8 cellular contexts compared by ENCODE assay signal in the genomic region with DNA sequence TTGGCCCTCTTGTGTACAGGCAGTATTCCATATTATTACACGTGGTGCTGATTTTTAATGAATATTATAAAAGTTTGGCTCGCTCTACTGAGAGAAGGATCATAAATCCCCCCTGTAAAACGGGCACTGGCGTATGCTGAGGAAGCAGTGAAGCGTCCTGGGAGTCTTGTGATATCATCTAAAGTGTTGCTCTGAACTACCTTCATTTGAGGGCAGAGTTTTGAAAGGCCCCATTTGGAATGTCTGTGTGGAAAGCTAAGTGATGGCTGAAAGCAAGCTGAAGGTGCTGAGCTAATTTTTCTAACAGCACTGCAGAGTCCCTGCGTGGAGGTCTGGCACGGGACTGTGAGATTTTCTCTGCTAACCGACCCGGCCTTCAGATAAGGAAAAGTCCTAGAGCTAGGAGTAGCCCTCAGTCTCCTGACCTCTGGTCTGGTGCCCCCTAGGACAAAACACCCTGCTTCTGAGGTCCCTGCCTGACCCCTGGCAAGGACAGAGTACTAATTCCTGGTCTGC. TPM values are rescaled to one million over a fixed set of nuclear protein-coding genes. Genes with fewer than 3 reads are reported as not detected.
A peak's percentile ranks its signal among the peaks of the same experiment; 100 is the strongest.
DNase-seq lines count a peak whose midpoint lies in the region; TF ChIP-seq lines count a peak whose summit lies in the region.
"Had no signal": no experiment of that assay in that cellular context is flagged by ENCODE, and none has a peak within 500 bp of the region (broad histone marks: within the 10 kb centered on the region; RNA-seq: fewer than 3 reads in every experiment).

No MANE protein-coding gene starts in this region.

- H4K20me1 ChIP-seq in DOHH2 (ENCODE audit: control insufficient read depth, insufficient read depth, low read depth, low read length): no peaks in the 10 kb centered on the region

- peaks cover 12% of the 10 kb centered on the region for H3K4me1 Mint-ChIP-seq in endothelial cell (ENCODE audit: unreplicated experiment)

- peaks cover 66% of the 10 kb centered on the region for H3K4me1 ChIP-seq in DOHH2 (ENCODE audit: control insufficient read depth, low read length)
- H3K4me1 ChIP-seq in prostate gland (replicated peaks): no peaks in the 10 kb centered on the region

- no peak for DNase-seq in endothelial cell (ENCODE audit: low spot score)
- DNase-seq in prostate gland (ENCODE audit: low spot score): no peak
- no peak for DNase-seq in AG08395 (ENCODE audit: low spot score)
- no peak for DNase-seq in NOMO-1 (lab: John Stamatoyannopoulos, UW; ENCODE audit: unreplicated experiment in 2 of 2)
- no peak for DNase-seq in NK-92 (lab: John Stamatoyannopoulos, UW; ENCODE audit: unreplicated experiment)
- DNase-seq: NCI-H748 treated with DMSO at 0.1 percent for 48 hours had no signal

- no peak overlapping the region for H3K27ac Mint-ChIP-seq in endothelial cell (ENCODE audit: unreplicated experiment)

- H3K4me3 ChIP-seq in DOHH2 (ENCODE audit: low read length) (peak overlapping the region; percentile 91), prostate gland (no peak overlapping the region)

- H3K36me3 Mint-ChIP-seq in endothelial cell (ENCODE audit: low read depth, unreplicated experiment): peaks cover 5% of the 10 kb centered on the region

- peak overlapping the region; percentile 83 for H3K4me3 Mint-ChIP-seq in endothelial cell (ENCODE audit: unreplicated experiment)

- WGBS in prostate gland: 37% methylated on average over 9 of the region's 9 CpGs

- peaks cover 92% of the 10 kb centered on the region for H3K79me2 ChIP-seq in DOHH2 (ENCODE audit: control insufficient read depth, low read length)

- no peaks in the 10 kb centered on the region for H3K9me2 ChIP-seq in DOHH2 (replicated peaks; ENCODE audit: control insufficient read depth, low read length)

- H3K27me3 ChIP-seq in DOHH2 (ENCODE audit: control insufficient read depth, low read length) (no peaks in the 10 kb centered on the region), prostate gland (replicated peaks; ENCODE audit: insufficient read depth) (no peaks in the 10 kb centered on the region)

- H3K4me2 ChIP-seq in DOHH2 (ENCODE audit: low read length): peak overlapping the region; percentile 94

- H3K36me3 ChIP-seq in DOHH2 (ENCODE audit: control insufficient read depth, low read length) (peaks cover 48% of the 10 kb centered on the region), prostate gland (no peaks in the 10 kb centered on the region)

- H3K27ac ChIP-seq in DOHH2 (ENCODE audit: low read depth, low read length) (peak overlapping the region; percentile 96), prostate gland (peak overlapping the region; percentile 88 to 92)

- H3K27me3 Mint-ChIP-seq in endothelial cell (ENCODE audit: unreplicated experiment): peaks cover 12% of the 10 kb centered on the region

- peaks cover 39% of the 10 kb centered on the region for H3F3A ChIP-seq in DOHH2 (ENCODE audit: control insufficient read depth, insufficient read depth)

- TF ChIP-seq CTCF in DOHH2 (IDR thresholded peaks at IDR 0.05; ENCODE audit: low read depth, low read length, poor library complexity, severe bottlenecking): no peak
- no peak for TF ChIP-seq CTCF in endothelial cell (IDR thresholded peaks at IDR 0.05; ENCODE audit: unreplicated experiment)
- TF ChIP-seq CTCF in prostate gland (IDR thresholded peaks at IDR 0.05): no peak

- intact Hi-C loops in prostate gland (cut with DNase I): loop anchor here (2.0 to 10.0 kb wide), 7 partner anchors 69 to 353 kb away; no protein-coding TSS in a partner anchor

- H3K9me3 ChIP-seq in DOHH2 (ENCODE audit: control insufficient read depth, insufficient read depth, low read length) (no peaks in the 10 kb centered on the region), prostate gland (no peaks in the 10 kb centered on the region)

- TF ChIP-seq POLR2A in Raji (IDR thresholded peaks at IDR 0.05; ENCODE audit: insufficient read depth, low read depth, low read length) (peak; percentile 32; the same call in 1 of the 2 replicates), prostate gland (IDR thresholded peaks at IDR 0.05) (no peak)

- no peaks in the 10 kb centered on the region for H3K9me3 Mint-ChIP-seq in endothelial cell (ENCODE audit: unreplicated experiment)

RNA-seq across cellular contexts. Expression of a gene that starts 1.3 kb away (rescaled TPM):
- total RNA-seq in endothelial cell (ENCODE audit: unreplicated experiment) (3.9 TPM), prostate gland (1 to 10 TPM; 5.2 to 5.7 TPM)
